ENCODE assay signal across 1 cellular context in genomic region chr20:53804920-53805894, GRCh38.
TF ChIP-seq lines count a peak whose summit lies in the region.

No MANE protein-coding gene starts in this region.

TF ChIP-seq in HCT116, 20 proteins besides CTCF, POLR2A, EP300 and RAD21 (continued from another document):
- no peak for TF ChIP-seq POLR2AphosphoS5 (IDR thresholded peaks at IDR 0.05; ENCODE audit: low read depth, low read length)
- no peak for TF ChIP-seq CEBPB (IDR thresholded peaks at IDR 0.05; ENCODE audit: low read depth)
- no peak for TF ChIP-seq FOSL1 (IDR thresholded peaks at IDR 0.05; ENCODE audit: low read depth)
- no peak for TF ChIP-seq CBX3 (IDR thresholded peaks at IDR 0.05; ENCODE audit: low read depth)
- no peak for TF ChIP-seq SRF (IDR thresholded peaks at IDR 0.05; ENCODE audit: low read depth)
- no peak for TF ChIP-seq JUND (IDR thresholded peaks at IDR 0.05)
- no peak for TF ChIP-seq REST (IDR thresholded peaks at IDR 0.05; ENCODE audit: low read depth)
- no peak for TF ChIP-seq ELF1 (IDR thresholded peaks at IDR 0.05; ENCODE audit: borderline replicate concordance, low read depth)
- TF ChIP-seq ATF3 (IDR thresholded peaks at IDR 0.05) = no peak
- no peak for TF ChIP-seq ZFX (IDR thresholded peaks at IDR 0.05)
- no peak for TF ChIP-seq SP1 (IDR thresholded peaks at IDR 0.05; ENCODE audit: low read depth)
- no peak for TF ChIP-seq YY1 (IDR thresholded peaks at IDR 0.05; ENCODE audit: extremely low read depth, insufficient replicate concordance, low read depth, low read length)
